In the genomic region with DNA sequence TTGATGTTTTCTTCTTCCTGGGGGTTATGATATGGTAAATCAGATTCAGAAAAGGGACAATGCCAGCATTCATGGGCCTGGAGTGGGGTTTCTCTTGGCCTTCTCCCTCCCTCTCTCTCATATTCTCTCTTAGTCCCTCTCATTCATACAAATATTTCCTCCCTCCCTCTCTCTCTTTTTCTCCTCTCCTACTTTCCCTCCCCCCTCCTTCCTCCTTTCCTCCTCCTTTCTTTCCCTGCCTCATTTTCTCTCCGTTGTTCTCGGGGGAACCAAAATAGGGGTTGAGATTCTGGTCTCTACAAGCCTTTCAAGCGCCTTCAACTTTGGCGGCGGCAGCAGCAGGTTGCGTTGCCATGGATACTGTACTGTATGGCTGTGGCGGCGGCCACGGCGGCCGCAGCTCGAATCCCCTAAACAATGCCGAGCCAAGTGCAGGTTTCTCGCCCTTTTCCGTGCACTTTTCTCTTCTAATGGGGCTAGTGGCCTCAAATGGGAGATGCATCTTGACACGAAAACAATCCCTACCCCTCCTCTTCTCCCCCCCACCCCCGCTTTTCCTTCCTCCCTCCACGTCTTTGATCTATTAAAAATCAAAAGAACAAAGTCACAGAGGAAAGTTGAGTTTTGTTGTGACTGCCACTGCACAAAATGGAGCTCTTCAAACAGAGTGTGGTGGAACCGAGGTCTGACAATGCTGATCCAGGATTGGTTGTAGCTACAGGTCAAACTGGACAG, we compare ENCODE assay signal across 1 cellular context.
TF ChIP-seq lines count a peak whose summit lies in the region.

No MANE protein-coding gene starts in this region.

TF ChIP-seq in HepG2, 621 proteins besides CTCF, POLR2A, EP300 and RAD21:
- no peak for TF ChIP-seq AGO1 (IDR thresholded peaks at IDR 0.05; ENCODE audit: low read depth, low read length, poor library complexity, severe bottlenecking)
- no peak for TF ChIP-seq DPF2 (CRISPR knock-in tag; IDR thresholded peaks at IDR 0.05; ENCODE audit: borderline replicate concordance, low read depth)
- TF ChIP-seq RFX3 (CRISPR knock-in tag; IDR thresholded peaks at IDR 0.05) = peak; percentile 34; the same call in 1 of the 2 replicates
